25 cellular contexts compared by ENCODE assay signal in the genomic region with DNA sequence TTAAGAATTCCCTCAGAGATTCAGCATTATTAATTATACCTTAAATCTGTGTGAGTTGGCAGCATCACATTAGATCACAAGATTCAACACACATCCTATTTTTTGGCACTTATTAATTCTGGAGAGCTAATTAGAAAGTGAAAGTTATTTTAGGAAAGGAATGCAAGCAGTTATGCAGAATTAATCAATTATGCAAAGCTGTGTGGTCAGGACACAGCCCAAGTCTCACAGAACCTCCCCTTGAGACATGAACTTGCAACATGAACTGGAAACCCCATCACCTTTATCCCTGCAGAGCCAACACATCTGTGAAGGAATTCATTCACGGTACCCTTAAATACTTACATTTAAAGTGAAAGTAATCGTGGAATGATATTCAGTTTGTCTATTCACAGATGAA.
DNase-seq lines count a peak whose midpoint lies in the region; ATAC-seq, FAIRE-seq and TF ChIP-seq lines count a peak whose summit lies in the region.
"Had no signal": no experiment of that assay in that cellular context is flagged by ENCODE, and none has a peak within 500 bp of the region (broad histone marks: within the 10 kb centered on the region; RNA-seq: fewer than 3 reads in every experiment).

No MANE protein-coding gene starts in this region.

- TF ChIP-seq RAD21 in HepG2 (CRISPR knock-in tag; IDR thresholded peaks at IDR 0.05) = no peak

- peak overlapping the region in 4 of 5 experiments; percentile 43 to 59 (median 53) for H3K27ac Mint-ChIP-seq in brain
- H3K27ac Mint-ChIP-seq: activated CD8-positive, alpha-beta T cell treated with anti-CD3 and anti-CD28 coated beads, Interleukin-2, amount 10 ng/mL, durations not matched to agents 7 days and 5 days had no signal

- TF ChIP-seq EP300 in suprapubic skin (IDR thresholded peaks at IDR 0.05) (no peak), HepG2 (IDR thresholded peaks at IDR 0.05; ENCODE audit: low read depth in 2 of 2, low read length in 2 of 2) (no peak), HepG2 (CRISPR knock-in tag; IDR thresholded peaks at IDR 0.05; ENCODE audit: borderline replicate concordance) (no peak)

- intact Hi-C loops in HepG2 (cut with micrococcal nuclease; ENCODE audit: unreplicated experiment) = no loop called here

- H3K27me3 ChIP-seq in Karpas-422 (ENCODE audit: low read length) (no peaks in the 10 kb centered on the region), suprapubic skin (no peaks in the 10 kb centered on the region), HepG2 (ENCODE audit: control insufficient read depth in 1 of 2, insufficient read depth in 2 of 2, low read length in 2 of 2) (peaks cover 1 to 24% of the 10 kb centered on the region in 2 experiments; a peak in 2 of 5 replicates)
- H3K27me3 ChIP-seq: ascending aorta, heart left ventricle, Peyer's patch had no signal

- no peak for TF ChIP-seq POLR2A in suprapubic skin (IDR thresholded peaks at IDR 0.05)
- TF ChIP-seq POLR2A in HepG2 (IDR thresholded peaks at IDR 0.05; ENCODE audit: insufficient read depth in 1 of 2, low read depth in 2 of 2, low read length in 2 of 2) = no peak
- TF ChIP-seq POLR2A in H54 (IDR thresholded peaks at IDR 0.05; ENCODE audit: low read depth, low read length) = no peak

- peak overlapping the region in 2 of 5 experiments; percentile 39 to 66 for H3K4me3 Mint-ChIP-seq in brain
- H3K4me3 Mint-ChIP-seq: activated CD8-positive, alpha-beta T cell treated with anti-CD3 and anti-CD28 coated beads, Interleukin-2, amount 10 ng/mL, durations not matched to agents 7 days and 5 days; activated T-cell treated with anti-CD3 and anti-CD28 coated beads, Interleukin-2, amount 50 U/mL, for 24 hours had no signal

- no peaks in the 10 kb centered on the region for H3K9me2 ChIP-seq in Karpas-422 (replicated peaks; ENCODE audit: insufficient read depth, low read length)

- H4K20me1 ChIP-seq in Karpas-422 (ENCODE audit: insufficient read depth, low read depth, low read length) (no peaks in the 10 kb centered on the region), HepG2 (ENCODE audit: insufficient read depth, low read length) (no peaks in the 10 kb centered on the region)

- H3K4me1 ChIP-seq in Karpas-422 (ENCODE audit: low read length) (peaks cover 28% of the 10 kb centered on the region), suprapubic skin (peaks cover 21% of the 10 kb centered on the region), HepG2 (ENCODE audit: insufficient read depth, low read length) (no peaks in the 10 kb centered on the region)
- H3K4me1 ChIP-seq: ascending aorta, Peyer's patch had no signal

- no peaks in the 10 kb centered on the region for H3K9me3 Mint-ChIP-seq in brain
- H3K9me3 Mint-ChIP-seq: activated T-cell treated with anti-CD3 and anti-CD28 coated beads, Interleukin-2, amount 50 U/mL, for 24 hours; effector memory CD8-positive, alpha-beta T cell had no signal

- FAIRE-seq in HepG2 (lab: Jason Lieb, UNC) (no peak), H54 (lab: Jason Lieb, UNC) (no peak)
- FAIRE-seq: G401.6, K562 had no signal

- H3K27ac ChIP-seq in Karpas-422 (ENCODE audit: low read length) = no peak overlapping the region
- no peak overlapping the region for H3K27ac ChIP-seq in suprapubic skin
- no peak overlapping the region for H3K27ac ChIP-seq in HepG2 (ENCODE audit: extremely low read length, insufficient read depth, low read length)
- H3K27ac ChIP-seq: ascending aorta, heart left ventricle, Peyer's patch, SK-N-MC had no signal

- H3K4me3 ChIP-seq in AG10803 (ENCODE audit: low read length) (no peak overlapping the region), Karpas-422 (ENCODE audit: low read length) (peak overlapping the region; percentile 53; the same call in 1 of the 2 replicates), suprapubic skin (no peak overlapping the region), HepG2 (replicated peaks in 1 of 3; ENCODE audit: insufficient read depth in 1 of 3, low read depth in 2 of 3, low read length in 3 of 3) (no peak overlapping the region)
- H3K4me3 ChIP-seq: ascending aorta, K562, Peyer's patch, SK-N-MC had no signal

- H3K9me3 ChIP-seq in Karpas-422 (ENCODE audit: low read length) = no peaks in the 10 kb centered on the region
- H3K9me3 ChIP-seq in suprapubic skin = no peaks in the 10 kb centered on the region
- no peaks in the 10 kb centered on the region for H3K9me3 ChIP-seq in HepG2 (ENCODE audit: low read length)
- H3K9me3 ChIP-seq: ascending aorta, heart left ventricle, Peyer's patch had no signal

- H2AFZ ChIP-seq in Karpas-422 (ENCODE audit: low read length) (no peak overlapping the region), HepG2 (ENCODE audit: low read length) (no peak overlapping the region)

- DNase-seq in AG10803 (ENCODE audit: low read depth) = peak; percentile 48
- DNase-seq in Karpas-422 = peak; percentile 51
- DNase-seq in omental fat pad (ENCODE audit: low spot score) = no peak
- DNase-seq in suprapubic skin (ENCODE audit: low spot score in 2 of 2) = no peak
- DNase-seq in HepG2 (ENCODE audit: low spot score) = no peak
- DNase-seq in H54 (ENCODE audit: insufficient read length, low spot score) = no peak
- DNase-seq in amygdala (lab: John Stamatoyannopoulos, UW) = no peak
- DNase-seq: ACHN; activated CD4-positive, CD25-positive, alpha-beta regulatory T cell; activated CD8-positive, alpha-beta T cell treated with anti-CD3 and anti-CD28 coated beads, Interleukin-2, amount 10 ng/mL, durations not matched to agents 7 days and 5 days; activated naive CD4-positive, alpha-beta T cell; activated T-cell treated with anti-CD3 and anti-CD28 coated beads, Interleukin-2, amount 50 U/mL, for 24 hours; DMS153; effector memory CD8-positive, alpha-beta T cell; heart left ventricle; left ventricle myocardium superior; NCI-H187 treated with DMSO at 0.1 percent for 48 hours; Peyer's patch; stimulated activated CD4-positive, alpha-beta T cell treated with anti-CD3 and anti-CD28 coated beads, Interleukin-4, amount 100 ng/mL, for 4 hours; T-helper 9 cell had no signal

- ATAC-seq in omental fat pad (ENCODE audit: low FRiP score) (peak; percentile 57), HepG2 (no peak)
- ATAC-seq: activated CD8-positive, alpha-beta T cell treated with anti-CD3 and anti-CD28 coated beads, Interleukin-2, amount 10 ng/mL, durations not matched to agents 7 days and 5 days; effector memory CD8-positive, alpha-beta T cell; heart left ventricle; K562; left ventricle myocardium superior had no signal

- POLR2A ChIA-PET in HepG2 (lab: Yijun Ruan, JAX) = no interaction called here

- no peak for TF ChIP-seq CTCF in AG10803 (conservative IDR thresholded peaks at IDR 0.05; ENCODE audit: low read length)
- TF ChIP-seq CTCF in brain (conservative IDR thresholded peaks at IDR 0.05) = no peak
- no peak for TF ChIP-seq CTCF in omental fat pad (IDR thresholded peaks at IDR 0.05)
- TF ChIP-seq CTCF in suprapubic skin (IDR thresholded peaks at IDR 0.05) = no peak
- TF ChIP-seq CTCF in HepG2 (CRISPR knock-in tag; IDR thresholded peaks at IDR 0.05) = no peak

- WGBS in suprapubic skin = 11% methylated on average over 2 of the region's 2 CpGs
- 39% methylated on average over 2 of the region's 2 CpGs for WGBS in HepG2 (ENCODE audit: low lambda C conversion rate)

- CTCF ChIA-PET in HepG2 (lab: Yijun Ruan, JAX; ENCODE audit: low intra/inter-chr PET ratio, low total read pairs) = no interaction called here

- H3K9ac ChIP-seq in Karpas-422 (ENCODE audit: low read length) = no peak overlapping the region
- H3K9ac ChIP-seq in HepG2 (ENCODE audit: insufficient read depth, low read depth, low read length) = no peak overlapping the region

- no peaks in the 10 kb centered on the region for H3K79me2 ChIP-seq in Karpas-422 (ENCODE audit: low read length)
- no peaks in the 10 kb centered on the region for H3K79me2 ChIP-seq in HepG2 (ENCODE audit: insufficient read depth, low read length)

- BruUV-seq in HepG2 (replicated peaks; lab: Mats Ljungman, UMichigan) = no TSS peak

- H3K4me1 Mint-ChIP-seq in brain = peaks cover 84% of the 10 kb centered on the region

- H3K27me3 Mint-ChIP-seq in brain = peaks cover 3% of the 10 kb centered on the region
- H3K27me3 Mint-ChIP-seq: activated T-cell treated with anti-CD3 and anti-CD28 coated beads, Interleukin-2, amount 50 U/mL, for 24 hours; effector memory CD8-positive, alpha-beta T cell had no signal

- in situ Hi-C loops in HepG2 (cut with HindIII; ENCODE audit: extremely low pct_ligation_motif_present, low pct_unique_long_range_greater_than_20kb) = no loop called here

- H3K36me3 ChIP-seq in Karpas-422 (ENCODE audit: insufficient read depth, low read length) = no peaks in the 10 kb centered on the region
- H3K36me3 ChIP-seq in suprapubic skin = no peaks in the 10 kb centered on the region
- no peaks in the 10 kb centered on the region for H3K36me3 ChIP-seq in HepG2 (replicated peaks in 1 of 2; ENCODE audit: control insufficient read depth in 1 of 2, insufficient read depth in 2 of 2, low read length in 2 of 2)
- H3K36me3 ChIP-seq: ascending aorta, heart left ventricle, Peyer's patch had no signal

- H3K4me2 ChIP-seq in Karpas-422 (ENCODE audit: low read depth, low read length, poor library complexity, severe bottlenecking) (peak overlapping the region; percentile 52), HepG2 (ENCODE audit: low read depth, low read length) (no peak overlapping the region)

- H3K36me3 Mint-ChIP-seq in brain = peaks cover 33% of the 10 kb centered on the region

TF ChIP-seq in HepG2, 621 proteins besides CTCF, POLR2A, EP300 and RAD21:
- no peak for TF ChIP-seq HDAC1 (CRISPR knock-in tag; IDR thresholded peaks at IDR 0.05)
- no peak for TF ChIP-seq MXD4 (CRISPR knock-in tag; IDR thresholded peaks at IDR 0.05)
- TF ChIP-seq SETDB1 (CRISPR knock-in tag; IDR thresholded peaks at IDR 0.05; ENCODE audit: borderline replicate concordance) = no peak
- TF ChIP-seq, protein P1, sequence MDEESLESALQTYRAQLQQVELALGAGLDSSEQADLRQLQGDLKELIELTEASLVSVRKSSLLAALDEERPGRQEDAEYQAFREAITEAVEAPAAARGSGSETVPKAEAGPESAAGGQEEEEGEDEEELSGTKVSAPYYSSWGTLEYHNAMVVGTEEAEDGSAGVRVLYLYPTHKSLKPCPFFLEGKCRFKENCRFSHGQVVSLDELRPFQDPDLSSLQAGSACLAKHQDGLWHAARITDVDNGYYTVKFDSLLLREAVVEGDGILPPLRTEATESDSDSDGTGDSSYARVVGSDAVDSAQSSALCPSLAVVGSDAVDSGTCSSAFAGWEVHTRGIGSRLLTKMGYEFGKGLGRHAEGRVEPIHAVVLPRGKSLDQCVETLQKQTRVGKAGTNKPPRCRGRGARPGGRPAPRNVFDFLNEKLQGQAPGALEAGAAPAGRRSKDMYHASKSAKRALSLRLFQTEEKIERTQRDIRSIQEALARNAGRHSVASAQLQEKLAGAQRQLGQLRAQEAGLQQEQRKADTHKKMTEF (CRISPR knock-in tag; IDR thresholded peaks at IDR 0.05) = no peak
- TF ChIP-seq BRD4 (CRISPR knock-in tag; IDR thresholded peaks at IDR 0.05) = no peak
- no peak for TF ChIP-seq ESRRA (CRISPR knock-in tag; IDR thresholded peaks at IDR 0.05; ENCODE audit: low read depth)

Comparison
In these comparisons a context has a peak if more than half of its experiments do, and no peak if none do; other contexts are left out.
1. DNase-seq: peak in AG10803 (single experiment) and Karpas-422 (single experiment); none in omental fat pad (single experiment), suprapubic skin (0 of 2), HepG2 (single experiment), H54 (single experiment) and amygdala (0 of 56).